ENCODE assay signal across 8 cellular contexts in the genomic region with DNA sequence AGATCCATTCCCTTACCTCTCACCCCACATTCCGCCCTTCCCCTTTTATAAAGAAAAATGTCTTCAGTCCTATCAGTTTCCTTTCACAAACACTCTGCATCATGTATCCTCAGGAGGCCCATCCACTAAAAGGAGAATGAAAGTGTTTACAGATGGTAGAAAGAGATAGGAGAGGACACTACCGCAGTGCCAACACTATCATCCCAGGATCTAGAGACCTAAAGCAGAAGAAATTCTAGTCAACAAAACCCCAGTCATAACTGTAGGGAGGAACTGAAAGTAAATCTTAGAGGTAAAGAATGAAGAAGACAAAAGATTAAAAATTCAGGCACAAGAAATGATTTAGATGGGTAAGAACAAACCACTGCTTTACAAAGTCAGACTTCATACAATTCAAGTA.
DNase-seq lines count a peak whose midpoint lies in the region; ATAC-seq lines count a peak whose summit lies in the region.

No MANE protein-coding gene starts in this region.

- intact Hi-C loops in activated CD4-positive, alpha-beta memory T cell treated with anti-CD3 and anti-CD28 coated beads for 36 hours (cut with micrococcal nuclease), result loop anchor here (1.0 to 5.0 kb wide), 4 partner anchors 43 to 174 kb away; partner anchors contain the start of genes FOCAD and MLLT3

- DNase-seq in activated naive CD4-positive, alpha-beta T cell (lab: John Stamatoyannopoulos, UW), result no peak
- peak; percentile 18 for DNase-seq in activated CD4-positive, alpha-beta memory T cell treated with anti-CD3 and anti-CD28 coated beads for 36 hours
- DNase-seq in effector CD8-positive, alpha-beta T cell (lab: John Stamatoyannopoulos, UW), result no peak
- DNase-seq in DMS114 treated with DMSO at 0.1 percent for 48 hours (lab: John Stamatoyannopoulos, UW; ENCODE audit: unreplicated experiment), result no peak
- no peak for DNase-seq in stimulated activated CD4-positive, alpha-beta T cell treated with anti-CD3 and anti-CD28 coated beads, Interleukin-12 subunit alpha, Interleukin-12 subunit beta, amount 100 ng/mL, for 4 hours
- no peak for DNase-seq in glomerular visceral epithelial cell (ENCODE audit: extremely low spot score)

- POLR2A ChIA-PET in activated CD4-positive, alpha-beta memory T cell treated with anti-CD3 and anti-CD28 coated beads for 36 hours (lab: Charles Lee), result no interaction called here

- no peaks in the 10 kb centered on the region for H3K27me3 Mint-ChIP-seq in activated naive CD4-positive, alpha-beta T cell treated with anti-CD3 and anti-CD28 coated beads, Interleukin-2, amount 50 U/mL, for 24 hours
- no peaks in the 10 kb centered on the region for H3K27me3 Mint-ChIP-seq in activated CD4-positive, alpha-beta memory T cell treated with anti-CD3 and anti-CD28 coated beads for 36 hours

- peaks cover 7% of the 10 kb centered on the region for H3K36me3 Mint-ChIP-seq in activated naive CD4-positive, alpha-beta T cell treated with anti-CD3 and anti-CD28 coated beads, Interleukin-2, amount 50 U/mL, for 24 hours
- peaks cover 5% of the 10 kb centered on the region for H3K36me3 Mint-ChIP-seq in activated CD4-positive, alpha-beta memory T cell treated with anti-CD3 and anti-CD28 coated beads for 36 hours

- no peaks in the 10 kb centered on the region for H3K9me3 Mint-ChIP-seq in activated naive CD4-positive, alpha-beta T cell treated with anti-CD3 and anti-CD28 coated beads, Interleukin-2, amount 50 U/mL, for 24 hours
- H3K9me3 Mint-ChIP-seq in activated CD4-positive, alpha-beta memory T cell treated with anti-CD3 and anti-CD28 coated beads for 36 hours, result no peaks in the 10 kb centered on the region

- H3K4me3 Mint-ChIP-seq in activated naive CD4-positive, alpha-beta T cell treated with anti-CD3 and anti-CD28 coated beads, Interleukin-2, amount 50 U/mL, for 24 hours, result peak overlapping the region; percentile 73
- H3K4me3 Mint-ChIP-seq in activated CD4-positive, alpha-beta memory T cell treated with anti-CD3 and anti-CD28 coated beads for 36 hours, result no peak overlapping the region

- H3K4me1 Mint-ChIP-seq in activated naive CD4-positive, alpha-beta T cell treated with anti-CD3 and anti-CD28 coated beads, Interleukin-2, amount 50 U/mL, for 24 hours, result peaks cover 89% of the 10 kb centered on the region
- H3K4me1 Mint-ChIP-seq in activated CD4-positive, alpha-beta memory T cell treated with anti-CD3 and anti-CD28 coated beads for 36 hours (ENCODE audit: low read depth), result peaks cover 76% of the 10 kb centered on the region

- CTCF ChIA-PET in activated CD4-positive, alpha-beta memory T cell treated with anti-CD3 and anti-CD28 coated beads for 36 hours (lab: Charles Lee), result no interaction called here

- peak overlapping the region; percentile 56 for H3K27ac Mint-ChIP-seq in activated naive CD4-positive, alpha-beta T cell treated with anti-CD3 and anti-CD28 coated beads, Interleukin-2, amount 50 U/mL, for 24 hours
- no peak overlapping the region for H3K27ac Mint-ChIP-seq in activated CD4-positive, alpha-beta memory T cell treated with anti-CD3 and anti-CD28 coated beads for 36 hours

- peak; percentile 75 for ATAC-seq in HG03060 (IDR thresholded peaks at IDR 0.05; ENCODE audit: low read depth, unreplicated experiment)
